Comparison of ENCODE assay signal across 21 cellular contexts in genomic region chr14:73418227-73418626, GRCh38.
"Had no signal": no experiment of that assay in that cellular context is flagged by ENCODE, and none has a peak within 500 bp of the region (broad histone marks: within the 10 kb centered on the region; RNA-seq: fewer than 3 reads in every experiment).

No MANE protein-coding gene starts in this region.

- H3K27ac ChIP-seq: SJSA1, SK-N-MC had no signal

- H3K4me3 ChIP-seq: MG63, SJSA1, SK-N-MC had no signal

- FAIRE-seq: RCC 7860 had no signal

- H3K27me3 ChIP-seq: MG63, SJSA1 had no signal

- H3K9me3 ChIP-seq: MG63, SJSA1 had no signal

- DNase-seq: Karpas-422, KG1, MG63, NCI-H1092 treated with DMSO at 0.1 percent for 48 hours, NCI-H1436, NCI-H187, NCI-H2029, NCI-H2081 treated with DMSO at 0.1 percent for 48 hours, NCI-H2171, NCI-H226, NCI-H446, NCI-H510A, NCI-H524 treated with DMSO at 0.1 percent for 48 hours, NCI-H69, NCI-H774, Right ventricle myocardium superior, RPMI8226, SIG-M5 had no signal
